Comparison of ENCODE assay signal across 9 cellular contexts in the genomic region with DNA sequence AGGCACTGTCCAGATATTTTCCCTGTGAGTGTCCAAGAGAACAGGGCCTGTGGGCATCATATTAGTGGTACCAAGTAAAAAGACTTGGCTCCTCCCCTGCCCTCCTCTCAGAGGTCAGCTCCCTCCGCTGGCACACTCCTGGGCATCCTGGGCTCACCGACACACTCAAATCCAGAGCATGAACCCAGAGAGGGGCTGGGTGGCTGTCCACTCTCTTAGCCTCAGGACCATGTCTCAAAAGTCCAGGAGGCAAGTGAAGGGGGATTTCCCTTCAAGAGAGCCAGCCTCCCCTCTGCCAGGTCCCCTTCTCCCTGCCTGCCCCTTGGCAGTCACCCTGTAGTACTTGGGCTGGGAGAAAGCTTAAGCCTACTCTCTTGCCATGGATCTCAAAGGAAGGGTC. TPM values are rescaled to one million over a fixed set of nuclear protein-coding genes. Genes with fewer than 3 reads are reported as not detected.
DNase-seq lines count a peak whose midpoint lies in the region; ATAC-seq and TF ChIP-seq lines count a peak whose summit lies in the region.
"Had no signal": no experiment of that assay in that cellular context is flagged by ENCODE, and none has a peak within 500 bp of the region (broad histone marks: within the 10 kb centered on the region; RNA-seq: fewer than 3 reads in every experiment).

No MANE protein-coding gene starts in this region.

- no peak for DNase-seq in activated naive CD4-positive, alpha-beta T cell treated with anti-CD3 and anti-CD28 coated beads, Interleukin-2, amount 50 U/mL, for 16 hours
- DNase-seq in MCF 10A (ENCODE audit: unreplicated experiment): no peak
- no peak for DNase-seq in COLO668 (lab: John Stamatoyannopoulos, UW; ENCODE audit: unreplicated experiment)
- no peak for DNase-seq in activated CD4-positive, alpha-beta T cell treated with anti-CD3 and anti-CD28 coated beads for 4 hours
- DNase-seq: erythroblast had no signal

- peaks cover 81% of the 10 kb centered on the region for H3K4me1 Mint-ChIP-seq in activated naive CD4-positive, alpha-beta T cell treated with anti-CD3 and anti-CD28 coated beads, Interleukin-2, amount 50 U/mL, for 24 hours
- peaks cover 70% of the 10 kb centered on the region for H3K4me1 Mint-ChIP-seq in MCF 10A (ENCODE audit: insufficient read depth, unreplicated experiment)

- H3K36me3 ChIP-seq in muscle layer of duodenum (ENCODE audit: control insufficient read depth in 1 of 2, insufficient read depth in 2 of 2, low read length in 2 of 2) (peaks cover 0 to 20% of the 10 kb centered on the region in 2 donors), urinary bladder (ENCODE audit: insufficient read depth) (no peaks in the 10 kb centered on the region)

- no peaks in the 10 kb centered on the region for H3K9me3 ChIP-seq in muscle layer of duodenum (ENCODE audit: control insufficient read depth in 1 of 2, low read length in 2 of 2)

- H3K27ac ChIP-seq in muscle layer of duodenum (ENCODE audit: low read length) (peak overlapping the region; percentile 97), urinary bladder (ENCODE audit: low read depth) (peak overlapping the region; percentile 84)

- no peaks in the 10 kb centered on the region for H3K27me3 Mint-ChIP-seq in activated naive CD4-positive, alpha-beta T cell treated with anti-CD3 and anti-CD28 coated beads, Interleukin-2, amount 50 U/mL, for 24 hours
- no peaks in the 10 kb centered on the region for H3K27me3 Mint-ChIP-seq in MCF 10A (ENCODE audit: insufficient read depth, unreplicated experiment)

- 70% methylated on average over 2 of the region's 2 CpGs for WGBS in urinary bladder

- H3K36me3 Mint-ChIP-seq in activated naive CD4-positive, alpha-beta T cell treated with anti-CD3 and anti-CD28 coated beads, Interleukin-2, amount 50 U/mL, for 24 hours: no peaks in the 10 kb centered on the region
- H3K36me3 Mint-ChIP-seq in MCF 10A (ENCODE audit: insufficient read depth, unreplicated experiment): peaks cover 20% of the 10 kb centered on the region

- BruUV-seq in MCF 10A (replicated peaks; lab: Mats Ljungman, UMichigan): no TSS peak

- TF ChIP-seq CTCF in MCF 10A (IDR thresholded peaks at IDR 0.05; ENCODE audit: unreplicated experiment): no peak

- H3K4me3 Mint-ChIP-seq in activated naive CD4-positive, alpha-beta T cell treated with anti-CD3 and anti-CD28 coated beads, Interleukin-2, amount 50 U/mL, for 24 hours: peak overlapping the region; percentile 57
- no peak overlapping the region for H3K4me3 Mint-ChIP-seq in MCF 10A (ENCODE audit: unreplicated experiment)

- CTCF ChIA-PET in MCF 10A (lab: Yijun Ruan, JAX): no interaction called here

- no peak overlapping the region for H3K4me3 ChIP-seq in muscle layer of duodenum (ENCODE audit: low read depth in 1 of 2, low read length in 2 of 2)
- no peak overlapping the region for H3K4me3 ChIP-seq in urinary bladder (ENCODE audit: low read depth, low read length)

- POLR2A ChIA-PET in MCF 10A (lab: Yijun Ruan, JAX): no interaction called here

- H3K9me3 Mint-ChIP-seq in activated naive CD4-positive, alpha-beta T cell treated with anti-CD3 and anti-CD28 coated beads, Interleukin-2, amount 50 U/mL, for 24 hours: no peaks in the 10 kb centered on the region
- no peaks in the 10 kb centered on the region for H3K9me3 Mint-ChIP-seq in MCF 10A (ENCODE audit: unreplicated experiment)

- H3K4me1 ChIP-seq in muscle layer of duodenum (ENCODE audit: control insufficient read depth in 1 of 2, insufficient read depth in 2 of 2, low read length in 2 of 2): peaks cover 77 to 84% of the 10 kb centered on the region in 2 donors
- no peaks in the 10 kb centered on the region for H3K4me1 ChIP-seq in urinary bladder (ENCODE audit: insufficient read depth)

- peak overlapping the region; percentile 89 for H3K27ac Mint-ChIP-seq in activated naive CD4-positive, alpha-beta T cell treated with anti-CD3 and anti-CD28 coated beads, Interleukin-2, amount 50 U/mL, for 24 hours
- H3K27ac Mint-ChIP-seq in MCF 10A (ENCODE audit: low read depth, unreplicated experiment): peak overlapping the region; percentile 98

- no peak for ATAC-seq in HG02970 (IDR thresholded peaks at IDR 0.05; ENCODE audit: low FRiP score, unreplicated experiment)

- no peaks in the 10 kb centered on the region for H3K27me3 ChIP-seq in muscle layer of duodenum (ENCODE audit: low read depth, low read length)

- intact Hi-C loops in MCF 10A (cut with micrococcal nuclease): no loop called here

RNA-seq across cellular contexts. Expression of gene BCL9L, which starts 10.3 kb away (rescaled TPM):
- total RNA-seq in MCF 10A (2022) (91.6 and 121 TPM in 2 replicates), urinary bladder (15.1 TPM)
- 48.1 TPM for polyA plus RNA-seq in urinary bladder

RNA-seq across cellular contexts. Expression of gene CXCR5, which starts 31.7 kb away (rescaled TPM):
- total RNA-seq in MCF 10A (2022) (not detected in 2 replicates), urinary bladder (not detected)
- 0.38 TPM for polyA plus RNA-seq in urinary bladder

RNA-seq across cellular contexts. Expression of gene UPK2, which starts 40.7 kb away (rescaled TPM):
- total RNA-seq in MCF 10A (2022) (not detected in 2 replicates), urinary bladder (38.2 TPM)
- 33.8 TPM for polyA plus RNA-seq in urinary bladder

RNA-seq across cellular contexts. Expression of gene FOXR1, which starts 56.2 kb away (rescaled TPM):
- total RNA-seq in MCF 10A (2022) (not detected in 2 replicates), urinary bladder (not detected)
- polyA plus RNA-seq in urinary bladder: not detected

Comparison
In these comparisons a context has a peak if more than half of its experiments do, and no peak if none do; other contexts are left out.
1. RNA of gene UPK2, which starts 40.7 kb away (total RNA-seq): 38.2 TPM in urinary bladder (single experiment); not detected in MCF 10A; every median in the first group is over 10 times any median in the second.